Comparison of ENCODE assay signal across 1 cellular context in the genomic region with DNA sequence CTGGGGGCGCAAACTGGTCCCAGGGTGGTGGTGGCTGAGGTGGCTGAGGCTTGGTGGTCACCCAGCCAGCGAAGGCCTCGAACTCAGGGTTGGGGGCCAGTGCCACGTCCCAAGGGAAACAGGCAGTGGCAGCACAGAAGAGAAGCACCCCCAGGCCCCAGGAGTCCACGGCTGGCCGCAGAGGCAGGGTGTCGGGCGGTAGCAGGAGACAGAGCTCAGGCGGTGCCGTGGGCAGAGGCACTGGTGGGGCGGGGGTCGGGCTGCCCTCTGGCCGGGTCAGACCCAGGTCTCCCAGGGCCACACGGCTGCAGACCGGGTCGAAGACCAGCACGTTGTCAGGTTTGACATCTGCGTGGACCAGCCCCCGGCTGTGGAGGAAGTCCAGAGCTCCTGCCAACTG.
TF ChIP-seq lines count a peak whose summit lies in the region.

No MANE protein-coding gene starts in this region.

TF ChIP-seq in HepG2, 621 proteins besides CTCF, POLR2A, EP300 and RAD21:
- TF ChIP-seq ZNF709 (CRISPR knock-in tag; IDR thresholded peaks at IDR 0.05) (no peak), ZNF44 (CRISPR knock-in tag; IDR thresholded peaks at IDR 0.05) (no peak), ZNF687 (CRISPR knock-in tag; IDR thresholded peaks at IDR 0.05) (peak; percentile 21; the same call in 1 of the 2 replicates), EEA1 (CRISPR knock-in tag; IDR thresholded peaks at IDR 0.05; ENCODE audit: borderline replicate concordance) (no peak), ZNF646 (CRISPR knock-in tag; IDR thresholded peaks at IDR 0.05) (no peak), HBP1 (CRISPR knock-in tag; IDR thresholded peaks at IDR 0.05; ENCODE audit: low read depth) (no peak), RBFOX2 (IDR thresholded peaks at IDR 0.05; ENCODE audit: low read depth, low read length) (peak; percentile 40; the same call in 1 of the 2 replicates), MYNN (CRISPR knock-in tag; IDR thresholded peaks at IDR 0.05; ENCODE audit: low read depth) (no peak), TBP (CRISPR knock-in tag; IDR thresholded peaks at IDR 0.05) (no peak), AGO2 (optimal IDR thresholded peaks at IDR 0.05; ENCODE audit: low read depth, low read length) (peak; percentile 44), TP53 (CRISPR knock-in tag; conservative IDR thresholded peaks at IDR 0.05) (no peak), JARID2 (CRISPR knock-in tag; IDR thresholded peaks at IDR 0.05; ENCODE audit: insufficient replicate concordance) (no peak), ZNF282 (IDR thresholded peaks at IDR 0.05; ENCODE audit: partially characterized antibody) (no peak), GABPB1 (CRISPR knock-in tag; IDR thresholded peaks at IDR 0.05) (0 out of 2 replicates have a peak, but pooled peaks have one; percentile 10), ZNF234 (CRISPR knock-in tag; conservative IDR thresholded peaks at IDR 0.05) (no peak), ZNF569 (CRISPR knock-in tag; IDR thresholded peaks at IDR 0.05; ENCODE audit: borderline replicate concordance) (no peak), ARNT (IDR thresholded peaks at IDR 0.05) (no peak), ZNF737 (CRISPR knock-in tag; IDR thresholded peaks at IDR 0.05; ENCODE audit: borderline replicate concordance) (no peak), SALL2 (CRISPR knock-in tag; IDR thresholded peaks at IDR 0.05) (no peak), SRY (CRISPR knock-in tag; IDR thresholded peaks at IDR 0.05) (no peak), ZNF564 (CRISPR knock-in tag; IDR thresholded peaks at IDR 0.05) (no peak)
- TF ChIP-seq, protein P1, sequence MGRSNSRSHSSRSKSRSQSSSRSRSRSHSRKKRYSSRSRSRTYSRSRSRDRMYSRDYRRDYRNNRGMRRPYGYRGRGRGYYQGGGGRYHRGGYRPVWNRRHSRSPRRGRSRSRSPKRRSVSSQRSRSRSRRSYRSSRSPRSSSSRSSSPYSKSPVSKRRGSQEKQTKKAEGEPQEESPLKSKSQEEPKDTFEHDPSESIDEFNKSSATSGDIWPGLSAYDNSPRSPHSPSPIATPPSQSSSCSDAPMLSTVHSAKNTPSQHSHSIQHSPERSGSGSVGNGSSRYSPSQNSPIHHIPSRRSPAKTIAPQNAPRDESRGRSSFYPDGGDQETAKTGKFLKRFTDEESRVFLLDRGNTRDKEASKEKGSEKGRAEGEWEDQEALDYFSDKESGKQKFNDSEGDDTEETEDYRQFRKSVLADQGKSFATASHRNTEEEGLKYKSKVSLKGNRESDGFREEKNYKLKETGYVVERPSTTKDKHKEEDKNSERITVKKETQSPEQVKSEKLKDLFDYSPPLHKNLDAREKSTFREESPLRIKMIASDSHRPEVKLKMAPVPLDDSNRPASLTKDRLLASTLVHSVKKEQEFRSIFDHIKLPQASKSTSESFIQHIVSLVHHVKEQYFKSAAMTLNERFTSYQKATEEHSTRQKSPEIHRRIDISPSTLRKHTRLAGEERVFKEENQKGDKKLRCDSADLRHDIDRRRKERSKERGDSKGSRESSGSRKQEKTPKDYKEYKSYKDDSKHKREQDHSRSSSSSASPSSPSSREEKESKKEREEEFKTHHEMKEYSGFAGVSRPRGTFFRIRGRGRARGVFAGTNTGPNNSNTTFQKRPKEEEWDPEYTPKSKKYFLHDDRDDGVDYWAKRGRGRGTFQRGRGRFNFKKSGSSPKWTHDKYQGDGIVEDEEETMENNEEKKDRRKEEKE (IDR thresholded peaks at IDR 0.05), result no peak
- TF ChIP-seq, protein P2, sequence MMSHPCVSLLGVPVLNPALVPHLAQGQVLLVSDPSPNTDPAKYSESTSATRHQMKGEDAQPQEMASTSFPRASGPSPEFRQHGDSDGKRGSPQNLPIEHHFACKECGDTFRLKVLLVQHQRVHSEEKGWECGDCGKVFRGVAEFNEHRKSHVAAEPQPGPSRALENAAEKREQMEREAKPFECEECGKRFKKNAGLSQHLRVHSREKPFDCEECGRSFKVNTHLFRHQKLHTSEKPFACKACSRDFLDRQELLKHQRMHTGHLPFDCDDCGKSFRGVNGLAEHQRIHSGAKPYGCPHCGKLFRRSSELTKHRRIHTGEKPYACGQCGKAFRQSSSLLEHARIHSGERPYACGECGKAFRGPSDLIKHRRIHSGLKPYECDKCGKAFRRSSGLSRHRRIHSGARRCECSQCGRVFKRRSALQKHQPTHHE (CRISPR knock-in tag; IDR thresholded peaks at IDR 0.05; ENCODE audit: borderline replicate concordance), result no peak
- TF ChIP-seq, protein P3, sequence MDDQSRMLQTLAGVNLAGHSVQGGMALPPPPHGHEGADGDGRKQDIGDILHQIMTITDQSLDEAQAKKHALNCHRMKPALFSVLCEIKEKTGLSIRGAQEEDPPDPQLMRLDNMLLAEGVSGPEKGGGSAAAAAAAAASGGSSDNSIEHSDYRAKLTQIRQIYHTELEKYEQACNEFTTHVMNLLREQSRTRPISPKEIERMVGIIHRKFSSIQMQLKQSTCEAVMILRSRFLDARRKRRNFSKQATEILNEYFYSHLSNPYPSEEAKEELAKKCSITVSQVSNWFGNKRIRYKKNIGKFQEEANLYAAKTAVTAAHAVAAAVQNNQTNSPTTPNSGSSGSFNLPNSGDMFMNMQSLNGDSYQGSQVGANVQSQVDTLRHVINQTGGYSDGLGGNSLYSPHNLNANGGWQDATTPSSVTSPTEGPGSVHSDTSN (CRISPR knock-in tag; IDR thresholded peaks at IDR 0.05; ENCODE audit: borderline replicate concordance), result no peak
